27 cellular contexts compared by ENCODE assay signal in genomic region chr2:123164216-123164615, GRCh38.
"Had no signal": no experiment of that assay in that cellular context is flagged by ENCODE, and none has a peak within 500 bp of the region (broad histone marks: within the 10 kb centered on the region; RNA-seq: fewer than 3 reads in every experiment).

No MANE protein-coding gene starts in this region.

- H3K36me3 Mint-ChIP-seq: memory B cell; mesothelial cell of epicardium; naive B cell; natural killer cell treated with Interleukin-12 subunit alpha and Interleukin-12 subunit beta and Interleukin-15 and Interleukin-18, amount 100 ng/mL, for 72 hours; stimulated activated memory B cell treated with anti-CD40 and anti-IgM and Interleukin-4, amounts not matched to agents 10 μg/mL and 1 μg/mL and 100 μg/mL, for 72 hours had no signal

- H3K27me3 Mint-ChIP-seq: memory B cell; naive B cell; natural killer cell treated with Interleukin-12 subunit alpha and Interleukin-12 subunit beta and Interleukin-15 and Interleukin-18, amount 100 ng/mL, for 72 hours; progenitor cell of endocrine pancreas; stimulated activated memory B cell treated with anti-CD40 and anti-IgM and Interleukin-4, amounts not matched to agents 10 μg/mL and 1 μg/mL and 100 μg/mL, for 72 hours; stimulated activated naive CD8-positive, alpha-beta T cell treated with anti-CD3 and anti-CD28 coated beads, Interleukin-15, Interleukin-2, amounts not matched to agents 100 ng/mL and 50 ng/mL, for 24 hours had no signal

- H3K27ac Mint-ChIP-seq: memory B cell; mesothelial cell of epicardium; naive B cell; natural killer cell treated with Interleukin-12 subunit alpha and Interleukin-12 subunit beta and Interleukin-15 and Interleukin-18, amount 100 ng/mL, for 72 hours; progenitor cell of endocrine pancreas; stimulated activated memory B cell treated with anti-CD40 and anti-IgM and Interleukin-4, amounts not matched to agents 10 μg/mL and 1 μg/mL and 100 μg/mL, for 72 hours; stimulated activated naive CD8-positive, alpha-beta T cell treated with anti-CD3 and anti-CD28 coated beads, Interleukin-15, Interleukin-2, amounts not matched to agents 100 ng/mL and 50 ng/mL, for 24 hours had no signal

- H3K27me3 ChIP-seq: foreskin keratinocyte, gastroesophageal sphincter, heart left ventricle, hepatocyte, right lobe of liver, tibial nerve, upper lobe of left lung had no signal

- H2AFZ ChIP-seq: hepatocyte, parathyroid adenoma had no signal

- ATAC-seq: esophagus mucosa; foreskin keratinocyte; gastroesophageal sphincter; heart left ventricle; left lobe of liver; mucosa of descending colon; natural killer cell treated with Interleukin-12 subunit alpha and Interleukin-12 subunit beta and Interleukin-15 and Interleukin-18, amount 100 ng/mL, for 72 hours; right lobe of liver; stimulated activated memory B cell treated with anti-CD40 and anti-IgM and Interleukin-4, amounts not matched to agents 10 μg/mL and 1 μg/mL and 100 μg/mL, for 72 hours had no signal

- H3K4me1 Mint-ChIP-seq: memory B cell; naive B cell; neural crest cell; stimulated activated memory B cell treated with anti-CD40 and anti-IgM and Interleukin-4, amounts not matched to agents 10 μg/mL and 1 μg/mL and 100 μg/mL, for 72 hours had no signal

- H3K4me1 ChIP-seq: foreskin keratinocyte, gastroesophageal sphincter, heart left ventricle, parathyroid adenoma, right lobe of liver, tibial nerve, upper lobe of left lung had no signal

- H3K27ac ChIP-seq: dorsolateral prefrontal cortex, epithelial cell of prostate, foreskin keratinocyte, gastroesophageal sphincter, heart left ventricle, hepatocyte, parathyroid adenoma, right lobe of liver, thoracic aorta, tibial nerve, upper lobe of left lung had no signal

- H3K36me3 ChIP-seq: gastroesophageal sphincter, heart left ventricle, right lobe of liver, thoracic aorta, tibial nerve, upper lobe of left lung had no signal

- H3K9me3 ChIP-seq: right lobe of liver, thoracic aorta, upper lobe of left lung had no signal

- H3K4me2 ChIP-seq: hepatocyte had no signal

- H3K4me3 ChIP-seq: dorsolateral prefrontal cortex, gastroesophageal sphincter, heart left ventricle, hepatocyte, lung, mucosa of descending colon, right lobe of liver, thoracic aorta, tibial nerve, upper lobe of left lung had no signal

- H3K4me3 Mint-ChIP-seq: memory B cell; mesothelial cell of epicardium; naive B cell; natural killer cell treated with Interleukin-12 subunit alpha and Interleukin-12 subunit beta and Interleukin-15 and Interleukin-18, amount 100 ng/mL, for 72 hours; neural crest cell; stimulated activated memory B cell treated with anti-CD40 and anti-IgM and Interleukin-4, amounts not matched to agents 10 μg/mL and 1 μg/mL and 100 μg/mL, for 72 hours; stimulated activated naive CD8-positive, alpha-beta T cell treated with anti-CD3 and anti-CD28 coated beads, Interleukin-15, Interleukin-2, amounts not matched to agents 100 ng/mL and 50 ng/mL, for 24 hours had no signal

- DNase-seq: dorsolateral prefrontal cortex; effector CD4-positive, alpha-beta T cell; heart left ventricle; kidney; mucosa of descending colon; naive B cell; right lobe of liver; stimulated activated CD4-positive, alpha-beta T cell treated with anti-CD3 and anti-CD28 coated beads, Interleukin-2, amount 100 ng/mL, for 24 hours; stimulated activated CD4-positive, alpha-beta T cell treated with anti-CD3 and anti-CD28 coated beads, Interleukin-4, amount 100 ng/mL, for 24 hours; upper lobe of left lung had no signal

- H3K9ac ChIP-seq: parathyroid adenoma had no signal
